In the genomic region with DNA sequence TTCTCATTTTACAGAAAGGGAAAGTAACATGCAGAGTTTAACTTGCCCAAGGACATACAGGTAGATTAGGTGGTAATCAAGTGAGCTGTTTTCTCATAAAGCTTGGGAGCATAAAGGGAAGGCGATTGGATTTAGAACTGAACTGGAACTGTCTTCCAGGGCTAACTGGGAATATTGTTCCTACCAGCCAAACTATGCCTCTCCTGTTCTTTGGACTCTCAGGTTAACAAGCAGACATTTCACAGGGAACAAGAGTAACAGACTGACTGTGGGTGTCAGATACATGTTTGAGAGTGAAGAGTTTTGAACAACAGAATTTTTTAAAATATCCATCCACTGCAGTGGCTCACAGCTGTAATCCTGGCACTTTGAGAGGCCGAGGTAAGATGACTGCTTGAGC, we compare ENCODE assay signal across 1 cellular context.
TF ChIP-seq lines count a peak whose summit lies in the region.

No MANE protein-coding gene starts in this region.

TF ChIP-seq in SK-N-SH, 30 proteins besides CTCF, POLR2A, EP300 and RAD21:
- TF ChIP-seq FOSL2 (IDR thresholded peaks at IDR 0.05; ENCODE audit: borderline replicate concordance, low read depth) = no peak
- no peak for TF ChIP-seq FOXM1 (IDR thresholded peaks at IDR 0.05; ENCODE audit: low read depth)
